Comparison of ENCODE assay signal across 8 cellular contexts in the genomic region with DNA sequence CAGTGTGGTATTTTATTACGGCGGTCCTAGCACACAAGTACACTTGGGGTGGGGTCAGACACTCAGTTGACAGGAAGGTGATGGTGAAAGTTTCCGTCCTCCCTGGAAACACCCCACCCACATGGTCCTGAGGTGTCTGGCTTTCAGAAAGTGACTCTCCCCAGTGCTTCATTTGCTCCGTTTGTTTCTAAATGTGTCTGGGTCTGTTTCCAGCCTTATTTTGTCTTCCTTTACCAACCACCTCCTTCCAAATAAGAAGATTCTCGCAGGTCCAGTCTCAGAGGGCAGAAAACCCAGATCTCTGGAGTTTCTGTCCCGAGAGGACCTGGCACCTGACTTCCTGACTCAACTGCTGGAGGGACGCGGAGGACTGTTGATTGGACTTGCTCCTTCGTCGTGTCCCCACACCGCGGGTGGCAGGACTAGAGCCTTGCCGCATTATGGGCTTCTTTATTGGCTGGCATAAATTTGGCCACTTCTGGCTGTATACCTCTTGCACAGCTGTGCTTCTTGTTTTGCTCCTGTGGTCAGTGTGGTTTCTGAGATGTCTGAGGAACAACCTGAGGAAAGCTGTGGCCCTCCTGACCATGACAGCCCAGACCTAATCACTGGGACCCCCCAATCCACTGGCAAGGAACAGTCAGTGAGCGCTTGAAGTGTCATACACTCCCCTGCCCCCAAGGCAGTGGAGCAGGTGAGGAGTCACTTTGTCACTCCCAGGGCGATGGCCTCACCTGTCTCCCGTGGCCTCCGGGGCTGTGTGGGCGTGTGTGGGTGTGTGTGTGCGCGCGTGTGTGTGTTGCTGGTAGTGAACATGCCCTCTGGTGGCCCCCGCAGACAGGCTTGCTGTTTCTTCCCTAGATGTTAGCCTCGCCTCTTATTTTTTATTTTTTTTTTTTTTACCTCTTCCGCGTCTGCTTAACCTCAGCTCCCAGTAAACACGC. TPM values are rescaled to one million over a fixed set of nuclear protein-coding genes. Genes with fewer than 3 reads are reported as not detected.
DNase-seq lines count a peak whose midpoint lies in the region.

No MANE protein-coding gene starts in this region.

- peaks cover 39 to 62% (median 58%) of the 10 kb centered on the region in 10 experiments for H3K4me1 ChIP-seq in BLaER1 treated with 17β-estradiol and CSF1 and Interleukin-3, amounts not matched to agents 10 nM and 100 nM
- peaks cover 0 to 5% of the 10 kb centered on the region in 2 donors for H3K4me1 ChIP-seq in duodenal mucosa (ENCODE audit: control insufficient read depth in 1 of 2, insufficient read depth in 2 of 2, low read length in 2 of 2)

- intact Hi-C loops in posterior vena cava (cut with DNase I), result no loop called here

- H4K20me1 ChIP-seq in BLaER1 treated with 17β-estradiol and CSF1 and Interleukin-3, amounts not matched to agents 10 nM and 100 nM, result no peaks in the 10 kb centered on the region; a peak in 1 of 22 replicates

- DNase-seq in H7 (peak; percentile 55), T-helper 9 cell (peak; percentile 38), OCI-M1 (lab: John Stamatoyannopoulos, UW) (no peak), posterior vena cava (ENCODE audit: low spot score) (no peak), cortex of kidney (lab: John Stamatoyannopoulos, UW) (no peak)
- DNase-seq in stimulated activated CD8-positive, alpha-beta memory T cell treated with anti-CD3 and anti-CD28 coated beads, Interleukin-7, amount 100 ng/mL, for 4 hours (ENCODE audit: low read depth in 2 of 2), result peak; percentile 81 to 83

- 0 out of 22 replicates have a peak, but pooled peaks cover 0 to 2% (median 0%) of the 10 kb centered on the region in 11 experiments for H3K36me3 ChIP-seq in BLaER1 treated with 17β-estradiol and CSF1 and Interleukin-3, amounts not matched to agents 10 nM and 100 nM
- H3K36me3 ChIP-seq in H7 (replicated peaks; ENCODE audit: control insufficient read depth, insufficient read depth, low read length), result no peaks in the 10 kb centered on the region
- no peaks in the 10 kb centered on the region for H3K36me3 ChIP-seq in duodenal mucosa (ENCODE audit: control insufficient read depth in 1 of 2, insufficient read depth in 2 of 2, low read length in 2 of 2)

- peaks cover 0 to 9% (median 0%) of the 10 kb centered on the region in 11 experiments; a peak in 1 of 22 replicates for H3K27me3 ChIP-seq in BLaER1 treated with 17β-estradiol and CSF1 and Interleukin-3, amounts not matched to agents 10 nM and 100 nM
- H3K27me3 ChIP-seq in H7 (ENCODE audit: control insufficient read depth, insufficient read depth, low read length), result no peaks in the 10 kb centered on the region
- no peaks in the 10 kb centered on the region for H3K27me3 ChIP-seq in duodenal mucosa (ENCODE audit: control insufficient read depth in 1 of 2, insufficient read depth in 2 of 2, low read length in 2 of 2)

- peak overlapping the region; percentile 78 to 99 (median 94) for H3K4me2 ChIP-seq in BLaER1 treated with 17β-estradiol and CSF1 and Interleukin-3, amounts not matched to agents 10 nM and 100 nM

- peak overlapping the region in 9 of 11 experiments; percentile 37 to 95 (median 89); a peak in 19 of 22 replicates for H3K27ac ChIP-seq in BLaER1 treated with 17β-estradiol and CSF1 and Interleukin-3, amounts not matched to agents 10 nM and 100 nM
- H3K27ac ChIP-seq in duodenal mucosa (ENCODE audit: low read depth, low read length), result no peak overlapping the region

- H3K9ac ChIP-seq in BLaER1 treated with 17β-estradiol and CSF1 and Interleukin-3, amounts not matched to agents 10 nM and 100 nM, result peak overlapping the region; percentile 22 to 87 (median 69); a peak in 18 of 22 replicates
- H3K9ac ChIP-seq in duodenal mucosa (ENCODE audit: low read depth in 1 of 2, low read length in 2 of 2), result no peak overlapping the region

- H3K9me3 ChIP-seq in BLaER1 treated with 17β-estradiol and CSF1 and Interleukin-3, amounts not matched to agents 10 nM and 100 nM (replicated peaks in 1 of 11), result peaks cover 0 to 23% (median 18%) of the 10 kb centered on the region in 11 experiments; a peak in 12 of 22 replicates
- no peaks in the 10 kb centered on the region for H3K9me3 ChIP-seq in duodenal mucosa (ENCODE audit: control insufficient read depth in 1 of 2, low read length in 2 of 2)

- H3K4me3 ChIP-seq in BLaER1 treated with 17β-estradiol and CSF1 and Interleukin-3, amounts not matched to agents 10 nM and 100 nM, result peak overlapping the region; percentile 1 to 58 (median 38); a peak in 17 of 20 replicates
- H3K4me3 ChIP-seq in H7 (ENCODE audit: insufficient read depth, low read depth, low read length) (no peak overlapping the region), duodenal mucosa (ENCODE audit: low read depth in 1 of 2, low read length in 2 of 2) (peak overlapping the region; percentile 32 to 33)

RNA-seq across cellular contexts. Expression of gene MEX3C, which starts 45.6 kb away (rescaled TPM):
- 69.8 and 73.7 TPM in 2 replicates for total RNA-seq in H7 (2014; rRNA removed; shearing (Covaris generic))
- 10 to 100 TPM; 18.8 to 27.4 TPM for total RNA-seq in posterior vena cava

Comparison
In these comparisons a context has a peak if more than half of its experiments do, and no peak if none do; other contexts are left out.
1. H3K9ac ChIP-seq: peak in BLaER1 treated with 17β-estradiol and CSF1 and Interleukin-3, amounts not matched to agents 10 nM and 100 nM (11 of 11); none in duodenal mucosa (0 of 2).
2. DNase-seq: peak in H7 (single experiment), T-helper 9 cell (single experiment) and stimulated activated CD8-positive, alpha-beta memory T cell treated with anti-CD3 and anti-CD28 coated beads, Interleukin-7, amount 100 ng/mL, for 4 hours (2 of 2); none in OCI-M1 (single experiment), posterior vena cava (single experiment) and cortex of kidney (single experiment).